8 cellular contexts compared by ENCODE assay signal in the genomic region with DNA sequence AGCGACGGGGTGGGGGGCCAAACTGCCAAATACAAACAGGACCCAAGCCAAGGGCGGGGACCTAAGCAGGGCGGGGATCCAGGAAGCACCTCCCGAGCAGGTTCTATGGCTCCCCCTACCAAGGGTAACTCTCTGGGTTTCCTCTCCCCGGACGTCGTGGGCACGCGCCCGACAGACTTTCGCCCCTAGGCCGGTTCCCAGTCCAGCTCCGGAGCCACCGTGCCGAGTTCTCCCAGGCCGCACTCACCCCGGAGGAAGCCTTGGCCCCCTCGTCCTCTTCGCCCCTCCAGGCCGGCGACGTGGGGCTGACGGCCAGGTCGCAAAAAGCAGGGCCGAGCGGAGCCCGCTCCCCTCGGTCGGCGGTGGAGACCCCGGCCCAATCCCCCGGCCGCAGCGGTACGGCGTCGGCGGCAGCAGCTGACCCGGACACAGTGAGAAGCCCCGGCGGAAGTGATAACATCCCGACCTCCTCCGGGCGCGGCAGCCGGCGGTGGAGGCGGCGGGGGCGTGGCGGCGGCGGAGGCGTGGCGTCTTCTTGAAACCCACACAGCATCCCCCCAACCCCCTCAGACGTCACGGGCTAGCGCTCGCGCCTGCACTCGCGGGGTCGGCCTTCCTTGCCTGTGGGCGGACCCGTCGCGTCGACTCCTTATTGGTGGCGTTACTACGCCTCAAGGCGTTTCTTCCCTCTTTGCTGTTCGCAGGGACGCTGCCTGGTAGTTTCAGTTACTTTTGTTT. TPM values are rescaled to one million over a fixed set of nuclear protein-coding genes. Genes with fewer than 3 reads are reported as not detected.
A peak's percentile ranks its signal among the peaks of the same experiment; 100 is the strongest.
DNase-seq lines count a peak whose midpoint lies in the region; ATAC-seq, FAIRE-seq and TF ChIP-seq lines count a peak whose summit lies in the region.

A gene with protein sequence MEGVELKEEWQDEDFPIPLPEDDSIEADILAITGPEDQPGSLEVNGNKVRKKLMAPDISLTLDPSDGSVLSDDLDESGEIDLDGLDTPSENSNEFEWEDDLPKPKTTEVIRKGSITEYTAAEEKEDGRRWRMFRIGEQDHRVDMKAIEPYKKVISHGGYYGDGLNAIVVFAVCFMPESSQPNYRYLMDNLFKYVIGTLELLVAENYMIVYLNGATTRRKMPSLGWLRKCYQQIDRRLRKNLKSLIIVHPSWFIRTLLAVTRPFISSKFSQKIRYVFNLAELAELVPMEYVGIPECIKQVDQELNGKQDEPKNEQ (minus strand): TSS at position 433 of the 738 bp plus-strand sequence. CDS start 6,863 bp downstream, outside the sequence.

- H3K4me1 ChIP-seq in heart right ventricle (peaks cover 0 to 56% (median 38%) of the 10 kb centered on the region in 9 donors), upper lobe of right lung (peaks cover 41% of the 10 kb centered on the region)

- no peaks in the 10 kb centered on the region for H3K27me3 ChIP-seq in heart right ventricle
- no peaks in the 10 kb centered on the region for H3K27me3 ChIP-seq in upper lobe of right lung

- H3K4me3 ChIP-seq in heart right ventricle (peak within 1 kb of the TSS; percentile 72 to 99 (median 90)), upper lobe of right lung (peak within 1 kb of the TSS; percentile 94)

- WGBS in heart right ventricle, 2 donors, result 0% methylated on average over 74 of the region's 74 CpGs

- intact Hi-C loops in T-helper 1 cell treated with Interleukin-12 subunit alpha and Interleukin-12 subunit beta and Interleukin-4 antibody, amounts not matched to agents 30 ng/mL and 1 ng/mL, for 36 hours (cut with micrococcal nuclease), result loop anchor here (1.0 to 10.0 kb wide), 14 partner anchors 32 to 961 kb away; partner anchors contain the start of genes CCNB2, GTF2A2, ICE2 and MINDY2
- intact Hi-C loops in heart right ventricle (cut with DNase I), result loop anchor here in 1 of 10 donors (2.0 to 10.0 kb wide), 2 partner anchors 32 to 756 kb away; partner anchors contain the start of gene GTF2A2
- intact Hi-C loops in posterior vena cava (cut with DNase I), result no loop called here
- intact Hi-C loops in upper lobe of right lung (cut with DNase I), result no loop called here

- peak; percentile 77 for TF ChIP-seq POLR2A in GM12891 (IDR thresholded peaks at IDR 0.05; ENCODE audit: low read depth, low read length)

- peak within 1 kb of the TSS; percentile 95 to 99 (median 98) for H3K27ac ChIP-seq in heart right ventricle
- H3K27ac ChIP-seq in upper lobe of right lung, result peak within 1 kb of the TSS; percentile 99

- TF ChIP-seq CTCF in heart right ventricle (IDR thresholded peaks at IDR 0.05) (peak in 3 of 9 donors; percentile 10 to 18 (median 15)), upper lobe of right lung (IDR thresholded peaks at IDR 0.05) (no peak)

- no peaks in the 10 kb centered on the region for H3K9me3 ChIP-seq in heart right ventricle
- H3K9me3 ChIP-seq in upper lobe of right lung, result no peaks in the 10 kb centered on the region

- ATAC-seq in HG02840 (IDR thresholded peaks at IDR 0.05; ENCODE audit: low FRiP score, unreplicated experiment) (peak; percentile 77), heart right ventricle (peak; percentile 97 to 98 (median 98)), upper lobe of right lung (peak; percentile 98)

- peak; percentile 98 for FAIRE-seq in GM12891 (lab: Jason Lieb, UNC)

- H3K36me3 ChIP-seq in heart right ventricle, result peaks cover 0 to 14% (median 0%) of the 10 kb centered on the region in 9 donors
- peaks cover 8% of the 10 kb centered on the region for H3K36me3 ChIP-seq in upper lobe of right lung

- DNase-seq in GM12891 (ENCODE audit: insufficient read length, low spot score), result peak; percentile 64
- peak; percentile 79 for DNase-seq in NCI-H146 treated with DMSO at 0.1 percent for 48 hours (lab: John Stamatoyannopoulos, UW; ENCODE audit: unreplicated experiment)
- peak; percentile 98 for DNase-seq in amniotic epithelial cell (ENCODE audit: low read depth)
- peak; percentile 99 to 100 for DNase-seq in heart right ventricle
- peak; percentile 100 for DNase-seq in posterior vena cava (ENCODE audit: low spot score)
- peak; percentile 100 for DNase-seq in upper lobe of right lung

TF ChIP-seq in GM12891, 5 proteins besides CTCF, POLR2A, EP300 and RAD21:
- TF ChIP-seq SPI1 (IDR thresholded peaks at IDR 0.05; ENCODE audit: low read depth, low read length) (no peak), POU2F2 (IDR thresholded peaks at IDR 0.05; ENCODE audit: low read depth, low read length) (no peak), PAX5 (IDR thresholded peaks at IDR 0.05; ENCODE audit: insufficient read depth, low read length, severe bottlenecking) (peak; percentile 89), TAF1 (IDR thresholded peaks at IDR 0.05; ENCODE audit: low read depth, low read length) (0 out of 2 replicates have a peak, but pooled peaks have one; percentile 48), POLR2AphosphoS5 (IDR thresholded peaks at IDR 0.05; ENCODE audit: low read depth, low read length) (no peak)

RNA-seq across cellular contexts. Expression of the gene that starts here (rescaled TPM):
- polyA plus RNA-seq in GM12891 (2012; ENCODE audit: low read depth, missing spikeins), result 38.5 TPM
- 70.6 and 76.2 TPM in 2 replicates for total RNA-seq in T-helper 1 cell treated with Interleukin-12 subunit alpha and Interleukin-12 subunit beta and Interleukin-4 antibody, amounts not matched to agents 30 ng/mL and 1 ng/mL, for 36 hours
- 10 to 100 TPM; 65.2 to 96.6 (median 80.2) TPM for total RNA-seq in heart right ventricle
- polyA plus RNA-seq in heart right ventricle, result 10 to 100 TPM; 28.3 to 29.2 TPM
- 100 to 1,000 TPM in 1 of 2 donors, 10 to 100 TPM in 1; 81.6 to 110 TPM for total RNA-seq in posterior vena cava
- total RNA-seq in upper lobe of right lung, result 105 TPM

Comparison
In these comparisons a context has a peak if more than half of its experiments do, and no peak if none do; other contexts are left out.
1. Peak in every context shown above with its lines: DNase-seq, ATAC-seq, H3K4me3 ChIP-seq and H3K27ac ChIP-seq.